33 cellular contexts compared by ENCODE assay signal in the genomic region with DNA sequence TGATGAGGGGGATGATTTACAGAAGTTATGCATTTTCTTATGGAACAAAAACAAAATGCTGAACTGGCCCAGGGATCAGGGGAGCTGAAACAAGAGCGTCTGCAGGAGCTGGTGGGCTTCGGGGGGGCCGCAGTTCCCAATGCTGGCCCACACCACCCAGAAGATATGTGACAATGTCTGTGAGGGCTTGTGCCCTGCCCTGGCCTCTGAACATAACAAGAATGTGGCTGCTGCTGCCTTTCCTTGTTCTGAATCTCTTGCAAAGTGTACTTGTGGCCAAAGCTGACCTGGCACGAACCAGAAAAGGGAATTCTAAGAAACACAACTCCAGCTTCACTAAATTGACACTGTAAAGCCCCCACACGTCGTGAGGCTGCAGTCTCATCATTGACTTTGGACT.
"Had no signal": no experiment of that assay in that cellular context is flagged by ENCODE, and none has a peak within 500 bp of the region (broad histone marks: within the 10 kb centered on the region; RNA-seq: fewer than 3 reads in every experiment).

No MANE protein-coding gene starts in this region.

- DNase-seq: activated B cell treated with CpG ODN at 0.5 μM for 24 hours; activated CD4-positive, alpha-beta memory T cell treated with anti-CD3 and anti-CD28 coated beads for 36 hours; activated CD4-positive, alpha-beta T cell treated with anti-CD3 and anti-CD28 coated beads for 4 hours; activated CD4-positive, alpha-beta T cell treated with anti-CD3 and anti-CD28 coated beads, Interleukin-2, amount 10 ng/mL, durations not matched to agents 24 days and 14 days; activated CD4-positive, alpha-beta T cell treated with anti-CD3 and anti-CD28 coated beads, Interleukin-2, amount 50 U/mL, for 1 hour; activated CD4-positive, alpha-beta T cell treated with anti-CD3 and anti-CD28 coated beads, Interleukin-2, amount 50 U/mL, for 4 hours; activated CD4-positive, CD25-positive, alpha-beta regulatory T cell treated with anti-CD3 and anti-CD28 coated beads, Interleukin-2, amount 50 U/mL, for 72 hours; activated CD8-positive, alpha-beta memory T cell treated with anti-CD3 and anti-CD28 coated beads, Interleukin-2, amount 50 U/mL, for 48 hours; activated CD8-positive, alpha-beta T cell treated with anti-CD3 and anti-CD28 coated beads for 36 hours; activated effector memory CD4-positive, alpha-beta T cell treated with Interleukin-2 at 50 U/mL for 16 hours; activated gamma-delta T cell; activated naive CD4-positive, alpha-beta T cell treated with anti-CD3 and anti-CD28 coated beads, Interleukin-2, amount 10 ng/mL, durations not matched to agents 7 days and 5 days; activated naive CD4-positive, alpha-beta T cell treated with Interleukin-2 at 50 U/mL for 16 hours; activated naive CD8-positive, alpha-beta T cell treated with anti-CD3 and anti-CD28 coated beads, Interleukin-2, amount 10 ng/mL, durations not matched to agents 7 days and 5 days; activated naive CD8-positive, alpha-beta T cell treated with anti-CD3 and anti-CD28 coated beads, Interleukin-2, amount 50 U/mL, for 24 hours; activated T-cell treated with anti-CD3 and anti-CD28 coated beads, Interleukin-2, amount 50 U/mL, for 24 hours; activated T-cell treated with anti-CD3 and anti-CD28 coated beads, Interleukin-2, amount 50 U/mL, for 48 hours; adrenal gland; amniotic stem cell; aorta; body of pancreas; brain microvascular endothelial cell; central memory CD4-positive, alpha-beta T cell; T-helper 1 cell; T-helper 2 cell; T-helper 9 cell had no signal

- ATAC-seq: activated CD8-positive, alpha-beta T cell treated with anti-CD3 and anti-CD28 coated beads for 36 hours; activated naive CD8-positive, alpha-beta T cell treated with anti-CD3 and anti-CD28 coated beads, Interleukin-2, amount 50 U/mL, for 24 hours; body of pancreas had no signal

- H3K27me3 ChIP-seq: adrenal gland, body of pancreas, brain microvascular endothelial cell, breast epithelium had no signal

- H3K9me3 Mint-ChIP-seq: activated B cell treated with CpG ODN at 0.5 μM for 24 hours; activated CD4-positive, alpha-beta memory T cell treated with anti-CD3 and anti-CD28 coated beads for 36 hours; activated CD4-positive, alpha-beta T cell treated with anti-CD3 and anti-CD28 coated beads, Interleukin-2, amount 10 ng/mL, durations not matched to agents 24 days and 14 days; activated CD8-positive, alpha-beta T cell treated with anti-CD3 and anti-CD28 coated beads for 36 hours; activated naive CD4-positive, alpha-beta T cell treated with anti-CD3 and anti-CD28 coated beads, Interleukin-2, amount 10 ng/mL, durations not matched to agents 7 days and 5 days; activated naive CD4-positive, alpha-beta T cell treated with anti-CD3 and anti-CD28 coated beads, Interleukin-2, amount 50 U/mL, for 24 hours; activated naive CD8-positive, alpha-beta T cell treated with anti-CD3 and anti-CD28 coated beads, Interleukin-2, amount 10 ng/mL, durations not matched to agents 7 days and 5 days; activated naive CD8-positive, alpha-beta T cell treated with anti-CD3 and anti-CD28 coated beads, Interleukin-2, amount 50 U/mL, for 24 hours; activated T-cell treated with anti-CD3 and anti-CD28 coated beads, Interleukin-2, amount 50 U/mL, for 24 hours; activated T-helper 2 cell treated with anti-CD3 and anti-CD28 coated beads, Interferon-gamma antibody, Interleukin-2, Interleukin-4, amounts not matched to agents 10 μg/mL and 5 μg/mL and 100 μg/mL, durations not matched to agents 14 hours and 24 hours and 36 hours; T-helper 1 cell treated with Interleukin-12 subunit alpha and Interleukin-12 subunit beta and Interleukin-4 antibody, amounts not matched to agents 30 μg/mL and 1 μg/mL, for 36 hours; T-helper 2 cell treated with Interferon-gamma antibody and Interleukin-4, amounts not matched to agents 5 μg/mL and 100 μg/mL, for 36 hours had no signal

- H3K4me3 ChIP-seq: adrenal gland, body of pancreas, breast epithelium had no signal

- H3K36me3 ChIP-seq: adrenal gland, brain microvascular endothelial cell, breast epithelium had no signal

- H3K36me3 Mint-ChIP-seq: activated CD4-positive, alpha-beta memory T cell treated with anti-CD3 and anti-CD28 coated beads for 36 hours; activated naive CD4-positive, alpha-beta T cell treated with anti-CD3 and anti-CD28 coated beads, Interleukin-2, amount 10 ng/mL, durations not matched to agents 7 days and 5 days; activated naive CD4-positive, alpha-beta T cell treated with anti-CD3 and anti-CD28 coated beads, Interleukin-2, amount 50 U/mL, for 24 hours; activated naive CD8-positive, alpha-beta T cell; activated naive CD8-positive, alpha-beta T cell treated with anti-CD3 and anti-CD28 coated beads, Interleukin-2, amount 10 ng/mL, durations not matched to agents 7 days and 5 days had no signal

- H3K4me1 ChIP-seq: adrenal gland, body of pancreas, breast epithelium had no signal

- H3K27ac ChIP-seq: adrenal gland, body of pancreas, brain microvascular endothelial cell, breast epithelium, VCaP had no signal

- H3K4me3 Mint-ChIP-seq: activated B cell treated with CpG ODN at 0.5 μM for 24 hours; activated CD4-positive, alpha-beta memory T cell treated with anti-CD3 and anti-CD28 coated beads for 36 hours; activated CD4-positive, alpha-beta T cell treated with anti-CD3 and anti-CD28 coated beads, Interleukin-2, amount 10 ng/mL, durations not matched to agents 24 days and 14 days; activated CD8-positive, alpha-beta T cell treated with anti-CD3 and anti-CD28 coated beads for 36 hours; activated naive CD4-positive, alpha-beta T cell treated with anti-CD3 and anti-CD28 coated beads, Interleukin-2, amount 10 ng/mL, durations not matched to agents 7 days and 5 days; activated naive CD4-positive, alpha-beta T cell treated with anti-CD3 and anti-CD28 coated beads, Interleukin-2, amount 50 U/mL, for 24 hours; activated naive CD8-positive, alpha-beta T cell; activated naive CD8-positive, alpha-beta T cell treated with anti-CD3 and anti-CD28 coated beads, Interleukin-2, amount 10 ng/mL, durations not matched to agents 7 days and 5 days; activated naive CD8-positive, alpha-beta T cell treated with anti-CD3 and anti-CD28 coated beads, Interleukin-2, amount 50 U/mL, for 24 hours; activated T-cell treated with anti-CD3 and anti-CD28 coated beads, Interleukin-2, amount 50 U/mL, for 24 hours; T-helper 1 cell treated with Interleukin-12 subunit alpha and Interleukin-12 subunit beta and Interleukin-4 antibody, amounts not matched to agents 30 μg/mL and 1 μg/mL, for 36 hours; T-helper 2 cell treated with Interferon-gamma antibody and Interleukin-4, amounts not matched to agents 5 μg/mL and 100 μg/mL, for 36 hours had no signal

- H3K27ac Mint-ChIP-seq: activated B cell treated with CpG ODN at 0.5 μM for 24 hours; activated CD4-positive, alpha-beta memory T cell treated with anti-CD3 and anti-CD28 coated beads for 36 hours; activated CD4-positive, alpha-beta T cell treated with anti-CD3 and anti-CD28 coated beads, Interleukin-2, amount 10 ng/mL, durations not matched to agents 24 days and 14 days; activated CD8-positive, alpha-beta T cell treated with anti-CD3 and anti-CD28 coated beads for 36 hours; activated naive CD4-positive, alpha-beta T cell treated with anti-CD3 and anti-CD28 coated beads, Interleukin-2, amount 10 ng/mL, durations not matched to agents 7 days and 5 days; activated naive CD4-positive, alpha-beta T cell treated with anti-CD3 and anti-CD28 coated beads, Interleukin-2, amount 50 U/mL, for 24 hours; activated naive CD8-positive, alpha-beta T cell; activated naive CD8-positive, alpha-beta T cell treated with anti-CD3 and anti-CD28 coated beads, Interleukin-2, amount 10 ng/mL, durations not matched to agents 7 days and 5 days; activated naive CD8-positive, alpha-beta T cell treated with anti-CD3 and anti-CD28 coated beads, Interleukin-2, amount 50 U/mL, for 24 hours; activated T-cell treated with anti-CD3 and anti-CD28 coated beads, Interleukin-2, amount 50 U/mL, for 24 hours; activated T-helper 2 cell treated with anti-CD3 and anti-CD28 coated beads, Interferon-gamma antibody, Interleukin-2, Interleukin-4, amounts not matched to agents 10 μg/mL and 5 μg/mL and 100 μg/mL, durations not matched to agents 14 hours and 24 hours and 36 hours; T-helper 1 cell treated with Interleukin-12 subunit alpha and Interleukin-12 subunit beta and Interleukin-4 antibody, amounts not matched to agents 30 μg/mL and 1 μg/mL, for 36 hours; T-helper 2 cell treated with Interferon-gamma antibody and Interleukin-4, amounts not matched to agents 5 μg/mL and 100 μg/mL, for 36 hours had no signal

- H3K9me3 ChIP-seq: adrenal gland, body of pancreas, breast epithelium had no signal

- H3K4me1 Mint-ChIP-seq: activated B cell treated with CpG ODN at 0.5 μM for 24 hours; activated naive CD4-positive, alpha-beta T cell treated with anti-CD3 and anti-CD28 coated beads, Interleukin-2, amount 10 ng/mL, durations not matched to agents 7 days and 5 days; activated naive CD4-positive, alpha-beta T cell treated with anti-CD3 and anti-CD28 coated beads, Interleukin-2, amount 50 U/mL, for 24 hours had no signal
